ENCODE assay signal across 20 cellular contexts in the genomic region with DNA sequence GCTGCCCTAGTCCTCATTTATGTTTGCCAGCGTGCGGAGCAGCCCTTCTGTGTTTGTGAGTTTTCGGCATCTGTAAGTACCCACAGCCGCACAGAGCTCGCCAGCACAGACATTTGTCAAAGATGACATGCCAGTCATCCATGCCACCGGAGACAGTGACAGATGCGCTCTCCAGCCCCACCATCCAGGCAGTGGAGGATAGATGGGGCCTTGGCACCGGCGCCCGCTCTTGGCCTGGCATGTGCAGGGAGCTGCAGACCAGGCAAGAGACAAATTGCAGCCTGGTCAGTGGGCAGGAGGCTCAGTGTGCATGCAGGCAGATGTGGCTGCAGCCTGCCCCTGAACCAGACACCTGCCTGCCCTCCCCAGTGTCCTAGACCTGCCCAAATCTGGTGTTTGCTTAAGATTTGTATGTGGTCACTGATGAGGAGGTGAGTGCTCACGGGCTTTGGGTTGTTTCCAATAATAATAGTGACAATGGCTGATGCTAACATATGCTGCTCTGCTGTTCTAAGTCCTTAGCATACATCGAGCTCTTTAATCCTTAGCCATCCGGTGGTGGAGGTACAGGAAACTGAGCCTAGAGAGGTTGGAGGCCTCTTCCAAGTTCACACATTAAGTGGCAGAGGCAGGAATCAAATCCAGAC.
DNase-seq lines count a peak whose midpoint lies in the region; ATAC-seq, FAIRE-seq and TF ChIP-seq lines count a peak whose summit lies in the region.
"Had no signal": no experiment of that assay in that cellular context is flagged by ENCODE, and none has a peak within 500 bp of the region (broad histone marks: within the 10 kb centered on the region; RNA-seq: fewer than 3 reads in every experiment).

No MANE protein-coding gene starts in this region.

- no peak overlapping the region for H2BK15ac ChIP-seq in mesenchymal stem cell (ENCODE audit: low read depth, poor library complexity, severe bottlenecking)

- H2AFZ ChIP-seq in mesenchymal stem cell (ENCODE audit: low read depth, low read length), result no peak overlapping the region
- H2AFZ ChIP-seq: hepatocyte had no signal

- H2AK5ac ChIP-seq in mesenchymal stem cell (ENCODE audit: low read length, severe bottlenecking), result peak overlapping the region; percentile 4

- H3K4me1 ChIP-seq in mesenchymal stem cell (ENCODE audit: control insufficient read depth, insufficient read depth, low read depth, low read length) (peaks cover 22% of the 10 kb centered on the region), tibial nerve (no peaks in the 10 kb centered on the region)
- H3K4me1 ChIP-seq: vagina had no signal

- H4K8ac ChIP-seq in mesenchymal stem cell (ENCODE audit: low read length), result no peak overlapping the region

- H3K4me2 ChIP-seq in mesenchymal stem cell (ENCODE audit: low read length, poor library complexity, severe bottlenecking), result no peak overlapping the region
- H3K4me2 ChIP-seq: hepatocyte had no signal

- CTCF ChIA-PET in CD4-positive, alpha-beta T cell (lab: Charles Lee), result no interaction called here

- H3K27ac Mint-ChIP-seq in CD4-positive, alpha-beta T cell, result no peak overlapping the region
- H3K27ac Mint-ChIP-seq: memory B cell, natural killer cell had no signal

- TF ChIP-seq CTCF in CD4-positive, alpha-beta T cell (IDR thresholded peaks at IDR 0.05), result no peak
- no peak for TF ChIP-seq CTCF in tibial nerve (IDR thresholded peaks at IDR 0.05)

- H2BK120ac ChIP-seq in mesenchymal stem cell (ENCODE audit: low read depth, low read length), result no peak overlapping the region

- H3K4me3 ChIP-seq in mesenchymal stem cell (ENCODE audit: insufficient read depth in 1 of 2, low read depth in 1 of 2, low read length in 2 of 2) (no peak overlapping the region), tibial nerve (no peak overlapping the region)
- H3K4me3 ChIP-seq: hepatocyte, vagina had no signal

- H3K9ac ChIP-seq in mesenchymal stem cell (ENCODE audit: low read length), result no peak overlapping the region

- intact Hi-C loops in CD4-positive, alpha-beta T cell (cut with DNase I, micrococcal nuclease), result no loop called here

- POLR2A ChIA-PET in CD4-positive, alpha-beta T cell (lab: Charles Lee), result no interaction called here

- H3K36me3 Mint-ChIP-seq in CD4-positive, alpha-beta T cell (ENCODE audit: low read depth), result no peaks in the 10 kb centered on the region
- H3K36me3 Mint-ChIP-seq: memory B cell, natural killer cell had no signal

- H3K27me3 ChIP-seq in mesenchymal stem cell (ENCODE audit: control insufficient read depth in 1 of 2, insufficient read depth in 1 of 2, low read length in 2 of 2) (no peaks in the 10 kb centered on the region), tibial nerve (no peaks in the 10 kb centered on the region)
- no peaks in the 10 kb centered on the region for H3K27me3 ChIP-seq in CD4-positive, alpha-beta T cell (ENCODE audit: control insufficient read depth, insufficient read depth, low read length)
- H3K27me3 ChIP-seq: hepatocyte, vagina had no signal

- peak overlapping the region; percentile 67 for H4K91ac ChIP-seq in mesenchymal stem cell (ENCODE audit: low read length)

- no peaks in the 10 kb centered on the region for H3K9me3 Mint-ChIP-seq in CD4-positive, alpha-beta T cell
- H3K9me3 Mint-ChIP-seq: activated CD4-positive, alpha-beta T cell treated with anti-CD3 and anti-CD28 coated beads, Interleukin-2, amount 10 ng/mL, durations not matched to agents 7 days and 5 days; memory B cell; natural killer cell had no signal

- DNase-seq in DMS53 (lab: John Stamatoyannopoulos, UW) (peak; percentile 72), NCI-H1092 (lab: John Stamatoyannopoulos, UW) (peak; percentile 18), RCC 7860 (ENCODE audit: low spot score) (peak; percentile 38), mesenchymal stem cell (no peak), tibial nerve (ENCODE audit: low spot score in 2 of 2) (no peak), Kasumi-1 (lab: John Stamatoyannopoulos, UW) (no peak)
- DNase-seq in CD4-positive, alpha-beta T cell, result no peak
- DNase-seq: activated CD4-positive, alpha-beta T cell treated with anti-CD3 and anti-CD28 coated beads, Interleukin-2, amount 10 ng/mL, durations not matched to agents 7 days and 5 days; activated CD8-positive, alpha-beta memory T cell treated with anti-CD3 and anti-CD28 coated beads, Interleukin-2, amount 50 U/mL, for 48 hours; activated gamma-delta T cell treated with Interleukin-2 at 50 U/mL for 16 hours; aorta; islet precursor cell; natural killer cell; NCI-H524 treated with DMSO at 0.1 percent for 48 hours; small intestine; stimulated activated CD4-positive, alpha-beta T cell treated with anti-CD3 and anti-CD28 coated beads, Interleukin-4, amount 100 ng/mL, for 1 hour had no signal

- H3K27me3 Mint-ChIP-seq in CD4-positive, alpha-beta T cell, result no peaks in the 10 kb centered on the region

- peak overlapping the region in 1 of 2 experiments; percentile 80 for H3K18ac ChIP-seq in mesenchymal stem cell (ENCODE audit: low read depth in 1 of 2, low read length in 2 of 2)

- WGBS in mesenchymal stem cell, result 91% methylated on average over 13 of the region's 13 CpGs
- 79% methylated on average over 9 to 10 of the region's 13 CpGs for WGBS in tibial nerve, 2 donors

- H3K4me1 Mint-ChIP-seq in CD4-positive, alpha-beta T cell (ENCODE audit: low read depth), result no peaks in the 10 kb centered on the region
- H3K4me1 Mint-ChIP-seq: memory B cell, natural killer cell had no signal

- no peak overlapping the region for H2BK5ac ChIP-seq in mesenchymal stem cell (ENCODE audit: low read depth, low read length, poor library complexity, severe bottlenecking)

- ATAC-seq in CD4-positive, alpha-beta T cell (ENCODE audit: poor library complexity), result no peak
- ATAC-seq: natural killer cell had no signal

- H3K27ac ChIP-seq in mesenchymal stem cell (ENCODE audit: low read length, poor library complexity, severe bottlenecking) (no peak overlapping the region), tibial nerve (no peak overlapping the region)
- no peak overlapping the region for H3K27ac ChIP-seq in CD4-positive, alpha-beta T cell (ENCODE audit: low read depth, low read length)
- H3K27ac ChIP-seq: hepatocyte, vagina had no signal

- no peak for TF ChIP-seq EP300 in tibial nerve (IDR thresholded peaks at IDR 0.05)

- TF ChIP-seq POLR2A in tibial nerve (IDR thresholded peaks at IDR 0.05), result no peak

- peak overlapping the region in 1 of 2 experiments; percentile 17 for H3K4ac ChIP-seq in mesenchymal stem cell (ENCODE audit: low read depth in 1 of 2, low read length in 2 of 2)

- H3K23ac ChIP-seq in mesenchymal stem cell (ENCODE audit: low read length in 2 of 2), result no peak overlapping the region

- no peak for FAIRE-seq in RCC 7860 (lab: Jason Lieb, UNC)
- FAIRE-seq: small intestine, TTC549 had no signal

- H3K9me3 ChIP-seq in mesenchymal stem cell (ENCODE audit: control insufficient read depth, low read length), result no peaks in the 10 kb centered on the region
- no peaks in the 10 kb centered on the region for H3K9me3 ChIP-seq in CD4-positive, alpha-beta T cell (ENCODE audit: control insufficient read depth, low read length)
- no peaks in the 10 kb centered on the region for H3K9me3 ChIP-seq in tibial nerve
- H3K9me3 ChIP-seq: vagina had no signal

- H2BK12ac ChIP-seq in mesenchymal stem cell (ENCODE audit: low read length in 2 of 2), result peak overlapping the region in 1 of 2 experiments; percentile 78

- H3K36me3 ChIP-seq in mesenchymal stem cell (ENCODE audit: control insufficient read depth in 1 of 2, insufficient read depth in 2 of 2, low read depth in 1 of 2, low read length in 2 of 2), result no peaks in the 10 kb centered on the region
- no peaks in the 10 kb centered on the region for H3K36me3 ChIP-seq in tibial nerve
- H3K36me3 ChIP-seq: vagina had no signal

- H3K14ac ChIP-seq in mesenchymal stem cell (ENCODE audit: low read length in 2 of 2), result peak overlapping the region in 1 of 2 experiments; percentile 26

- H3K4me3 Mint-ChIP-seq in CD4-positive, alpha-beta T cell, result no peak overlapping the region
- H3K4me3 Mint-ChIP-seq: activated CD4-positive, alpha-beta T cell treated with anti-CD3 and anti-CD28 coated beads, Interleukin-2, amount 10 ng/mL, durations not matched to agents 7 days and 5 days; memory B cell; natural killer cell had no signal

- no peaks in the 10 kb centered on the region for H3K79me1 ChIP-seq in mesenchymal stem cell (replicated peaks; ENCODE audit: low read length, poor library complexity, severe bottlenecking)

Comparison
In these comparisons a context has a peak if more than half of its experiments do, and no peak if none do; other contexts are left out.
1. DNase-seq: peak in DMS53 (single experiment), NCI-H1092 (single experiment) and RCC 7860 (single experiment); none in mesenchymal stem cell (single experiment), CD4-positive, alpha-beta T cell (0 of 10), tibial nerve (0 of 2) and Kasumi-1 (0 of 2).